ENCODE assay signal across 1 cellular context in genomic region chr3:171802601-171802956, GRCh38.
TF ChIP-seq lines count a peak whose summit lies in the region.

No MANE protein-coding gene starts in this region.

TF ChIP-seq in HepG2, 621 proteins besides CTCF, POLR2A, EP300 and RAD21:
- TF ChIP-seq PRDM4 (CRISPR knock-in tag; IDR thresholded peaks at IDR 0.05; ENCODE audit: borderline replicate concordance) (no peak), E2F5 (CRISPR knock-in tag; conservative IDR thresholded peaks at IDR 0.05) (no peak), HOXA7 (CRISPR knock-in tag; IDR thresholded peaks at IDR 0.05) (no peak), ZMAT5 (CRISPR knock-in tag; IDR thresholded peaks at IDR 0.05; ENCODE audit: borderline replicate concordance, low read depth) (no peak), ZKSCAN8 (CRISPR knock-in tag; IDR thresholded peaks at IDR 0.05; ENCODE audit: borderline replicate concordance) (no peak)
